28 cellular contexts compared by ENCODE assay signal in the genomic region with DNA sequence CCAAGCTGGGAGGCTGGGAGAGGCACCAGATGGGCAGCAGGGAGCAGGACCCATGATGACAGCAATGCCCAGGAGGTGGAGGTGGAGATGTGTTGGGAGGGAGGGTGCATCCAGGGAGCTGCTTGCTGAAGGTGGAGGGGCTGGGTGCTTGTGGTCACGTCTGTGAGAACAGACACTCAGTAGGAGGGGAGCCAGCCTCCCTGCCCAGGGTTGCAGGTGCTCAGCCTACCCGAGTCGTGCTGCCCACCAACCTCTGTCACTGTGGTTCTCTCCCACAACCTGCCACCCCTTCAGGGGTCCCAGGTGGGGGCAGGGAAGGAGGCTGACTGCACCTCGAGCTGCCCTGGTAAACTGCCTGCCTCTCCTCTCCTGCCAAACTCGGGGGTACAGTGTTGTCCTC. TPM values are rescaled to one million over a fixed set of nuclear protein-coding genes. Genes with fewer than 3 reads are reported as not detected.
DNase-seq lines count a peak whose midpoint lies in the region; ATAC-seq, FAIRE-seq and TF ChIP-seq lines count a peak whose summit lies in the region.
"Had no signal": no experiment of that assay in that cellular context is flagged by ENCODE, and none has a peak within 500 bp of the region (broad histone marks: within the 10 kb centered on the region; RNA-seq: fewer than 3 reads in every experiment).

No MANE protein-coding gene starts in this region.

- WGBS in upper lobe of left lung, 2 donors, result 59 to 64% methylated on average over 3 to 5 of the region's 5 CpGs

- no peak overlapping the region for H3K4me2 ChIP-seq in keratinocyte (ENCODE audit: control insufficient read depth, extremely low read depth, insufficient read depth, low read depth, low read length)

- H3K36me3 Mint-ChIP-seq in brain, result peaks cover 25% of the 10 kb centered on the region
- peaks cover 48% of the 10 kb centered on the region for H3K36me3 Mint-ChIP-seq in stimulated activated effector memory CD8-positive, alpha-beta T cell treated with anti-CD3 and anti-CD28 coated beads, Interleukin-12 subunit alpha, Interleukin-12 subunit beta, amount 100 ng/mL, for 72 hours

- no peak for TF ChIP-seq EP300 in upper lobe of left lung (IDR thresholded peaks at IDR 0.05)

- peaks cover 0 to 3% (median 0%) of the 10 kb centered on the region in 5 experiments for H3K9me3 Mint-ChIP-seq in brain
- H3K9me3 Mint-ChIP-seq in stimulated activated effector memory CD8-positive, alpha-beta T cell treated with anti-CD3 and anti-CD28 coated beads, Interleukin-12 subunit alpha, Interleukin-12 subunit beta, amount 100 ng/mL, for 72 hours, result no peaks in the 10 kb centered on the region
- H3K9me3 Mint-ChIP-seq: activated CD4-positive, alpha-beta T cell treated with anti-CD3 and anti-CD28 coated beads, Interleukin-2, amount 10 ng/mL, durations not matched to agents 24 days and 14 days; activated naive CD8-positive, alpha-beta T cell treated with anti-CD3 and anti-CD28 coated beads, Interleukin-2, amount 50 U/mL, for 24 hours; activated T-cell treated with anti-CD3 and anti-CD28 coated beads, Interleukin-2, amount 50 U/mL, for 4 hours had no signal

- H3K4me3 ChIP-seq in Jurkat, Clone E6-1 (ENCODE audit: low read length), result peak overlapping the region; percentile 5; the same call in 1 of the 2 replicates
- H3K4me3 ChIP-seq in keratinocyte (ENCODE audit: control insufficient read depth in 2 of 3, extremely low read depth in 1 of 3, insufficient read depth in 2 of 3, low read depth in 1 of 3, low read length in 3 of 3), result no peak overlapping the region
- H3K4me3 ChIP-seq in upper lobe of left lung, result no peak overlapping the region
- H3K4me3 ChIP-seq: gastrocnemius medialis, lung, prostate gland, tibial artery had no signal

- ATAC-seq in stimulated activated effector memory CD8-positive, alpha-beta T cell treated with anti-CD3 and anti-CD28 coated beads, Interleukin-12 subunit alpha, Interleukin-12 subunit beta, amount 100 ng/mL, for 72 hours, result no peak
- no peak for ATAC-seq in upper lobe of left lung (ENCODE audit: low FRiP score in 2 of 2)
- ATAC-seq: activated T-cell treated with anti-CD3 and anti-CD28 coated beads, Interleukin-2, amount 50 U/mL, for 4 hours; gastrocnemius medialis had no signal

- no peak for FAIRE-seq in keratinocyte (lab: Jason Lieb, UNC)
- FAIRE-seq: astrocyte, endometrium had no signal

- peaks cover 26% of the 10 kb centered on the region for H3K4me1 Mint-ChIP-seq in brain
- peaks cover 31% of the 10 kb centered on the region for H3K4me1 Mint-ChIP-seq in stimulated activated effector memory CD8-positive, alpha-beta T cell treated with anti-CD3 and anti-CD28 coated beads, Interleukin-12 subunit alpha, Interleukin-12 subunit beta, amount 100 ng/mL, for 72 hours

- H3K9ac ChIP-seq in keratinocyte (ENCODE audit: control insufficient read depth, extremely low read depth, insufficient read depth, low read length), result no peak overlapping the region

- no peaks in the 10 kb centered on the region for H3K9me3 ChIP-seq in keratinocyte (ENCODE audit: control insufficient read depth, low read depth, low read length)
- H3K9me3 ChIP-seq in upper lobe of left lung, result no peaks in the 10 kb centered on the region
- H3K9me3 ChIP-seq: gastrocnemius medialis, neutrophil, prostate gland, tibial artery had no signal

- H3K27me3 Mint-ChIP-seq in brain, result peaks cover 12% of the 10 kb centered on the region
- H3K27me3 Mint-ChIP-seq: activated CD4-positive, alpha-beta T cell treated with anti-CD3 and anti-CD28 coated beads, Interleukin-2, amount 10 ng/mL, durations not matched to agents 24 days and 14 days; activated naive CD8-positive, alpha-beta T cell treated with anti-CD3 and anti-CD28 coated beads, Interleukin-2, amount 50 U/mL, for 24 hours had no signal

- H3K36me3 ChIP-seq in keratinocyte (ENCODE audit: control insufficient read depth in 2 of 2, extremely low read depth in 1 of 2, insufficient read depth in 2 of 2, low read length in 2 of 2), result peaks cover 19 to 21% of the 10 kb centered on the region in 2 experiments
- peaks cover 0 to 13% (median 10%) of the 10 kb centered on the region in 4 donors for H3K36me3 ChIP-seq in upper lobe of left lung
- H3K36me3 ChIP-seq: prostate gland had no signal

- H3K27ac Mint-ChIP-seq in brain, result peak overlapping the region in 3 of 5 experiments; percentile 31 to 88 (median 51)
- H3K27ac Mint-ChIP-seq in stimulated activated effector memory CD8-positive, alpha-beta T cell treated with anti-CD3 and anti-CD28 coated beads, Interleukin-12 subunit alpha, Interleukin-12 subunit beta, amount 100 ng/mL, for 72 hours, result peak overlapping the region; percentile 78
- H3K27ac Mint-ChIP-seq: activated CD4-positive, alpha-beta T cell treated with anti-CD3 and anti-CD28 coated beads, Interleukin-2, amount 10 ng/mL, durations not matched to agents 24 days and 14 days; activated naive CD8-positive, alpha-beta T cell treated with anti-CD3 and anti-CD28 coated beads, Interleukin-2, amount 50 U/mL, for 24 hours had no signal

- H3K9me1 ChIP-seq in keratinocyte (ENCODE audit: control insufficient read depth, extremely low read depth, insufficient read depth, low read length), result peaks cover 2% of the 10 kb centered on the region

- H3K27ac ChIP-seq in keratinocyte (ENCODE audit: control insufficient read depth, insufficient read depth, low read length) (peak overlapping the region; percentile 72), upper lobe of left lung (peak overlapping the region in 1 of 4 donors; percentile 27)
- H3K27ac ChIP-seq: gastrocnemius medialis, neutrophil, tibial artery had no signal

- peaks cover 21% of the 10 kb centered on the region for H3K79me2 ChIP-seq in keratinocyte (ENCODE audit: control insufficient read depth, insufficient read depth, low read length)

- dilution Hi-C loops in keratinocyte (cut with MboI; ENCODE audit: extremely low pct_ligation_motif_present, low sequenced_read_pairs), result no loop called here

- no peak for TF ChIP-seq CTCF in brain (conservative IDR thresholded peaks at IDR 0.05)
- no peak for TF ChIP-seq CTCF in keratinocyte (optimal IDR thresholded peaks at IDR 0.05 in 1 of 3, IDR thresholded peaks at IDR 0.05 in 1 of 3, conservative IDR thresholded peaks at IDR 0.05 in 1 of 3; ENCODE audit: extremely low read depth in 1 of 3, insufficient read depth in 2 of 3, low read length in 3 of 3)
- no peak for TF ChIP-seq CTCF in GM10266 (IDR thresholded peaks at IDR 0.05; ENCODE audit: control insufficient read depth, insufficient read depth, low read depth, missing control alignments)
- TF ChIP-seq CTCF in upper lobe of left lung (IDR thresholded peaks at IDR 0.05), result no peak

- no peak overlapping the region for H2AFZ ChIP-seq in keratinocyte (ENCODE audit: control insufficient read depth, low read length)

- peak overlapping the region in 1 of 5 experiments; percentile 68 for H3K4me3 Mint-ChIP-seq in brain
- H3K4me3 Mint-ChIP-seq in stimulated activated effector memory CD8-positive, alpha-beta T cell treated with anti-CD3 and anti-CD28 coated beads, Interleukin-12 subunit alpha, Interleukin-12 subunit beta, amount 100 ng/mL, for 72 hours, result no peak overlapping the region
- H3K4me3 Mint-ChIP-seq: activated CD4-positive, alpha-beta T cell treated with anti-CD3 and anti-CD28 coated beads, Interleukin-2, amount 10 ng/mL, durations not matched to agents 24 days and 14 days; activated naive CD8-positive, alpha-beta T cell treated with anti-CD3 and anti-CD28 coated beads, Interleukin-2, amount 50 U/mL, for 24 hours; activated T-cell treated with anti-CD3 and anti-CD28 coated beads, Interleukin-2, amount 50 U/mL, for 4 hours had no signal

- H3K27me3 ChIP-seq in keratinocyte (ENCODE audit: control insufficient read depth, extremely low read depth, insufficient read depth, low read length), result no peaks in the 10 kb centered on the region
- H3K27me3 ChIP-seq in upper lobe of left lung, result no peaks in the 10 kb centered on the region
- H3K27me3 ChIP-seq: gastrocnemius medialis, neutrophil, tibial artery had no signal

- DNase-seq in Jurkat, Clone E6-1 (ENCODE audit: low read depth, low spot score), result peak; percentile 70
- no peak for DNase-seq in keratinocyte (ENCODE audit: low read depth, low spot score)
- no peak for DNase-seq in stimulated activated effector memory CD8-positive, alpha-beta T cell treated with anti-CD3 and anti-CD28 coated beads, Interleukin-12 subunit alpha, Interleukin-12 subunit beta, amount 100 ng/mL, for 72 hours (ENCODE audit: low spot score in 2 of 2)
- no peak for DNase-seq in hippocampal formation (lab: John Stamatoyannopoulos, UW)
- DNase-seq in GM10266 (ENCODE audit: extremely low spot score), result no peak
- DNase-seq in upper lobe of left lung, result no peak
- DNase-seq: activated CD4-positive, alpha-beta T cell treated with anti-CD3 and anti-CD28 coated beads, Interleukin-2, amount 10 ng/mL, durations not matched to agents 24 days and 14 days; activated gamma-delta T cell treated with Interleukin-2 at 50 U/mL for 16 hours; activated naive CD8-positive, alpha-beta T cell treated with anti-CD3 and anti-CD28 coated beads, Interleukin-2, amount 50 U/mL, for 24 hours; activated T-cell treated with anti-CD3 and anti-CD28 coated beads, Interleukin-2, amount 50 U/mL, for 4 hours; C1 segment of cervical spinal cord; dermis blood vessel endothelial cell; gastrocnemius medialis; HCEC 1CT; NCI-H446; NCI-H748 treated with DMSO at 0.1 percent for 48 hours; SIG-M5; stimulated activated CD4-positive, alpha-beta T cell treated with anti-CD3 and anti-CD28 coated beads, Interleukin-4, amount 100 ng/mL, for 1 hour; SW 1271; tibial artery had no signal

- no peak for TF ChIP-seq POLR2A in upper lobe of left lung (IDR thresholded peaks at IDR 0.05)

- H4K20me1 ChIP-seq in keratinocyte (ENCODE audit: control insufficient read depth, extremely low read depth, insufficient read depth, low read length), result no peaks in the 10 kb centered on the region

- H3K4me1 ChIP-seq in keratinocyte (ENCODE audit: control insufficient read depth, extremely low read depth, insufficient read depth, low read length), result peaks cover 62% of the 10 kb centered on the region
- peaks cover 18 to 47% (median 32%) of the 10 kb centered on the region in 4 donors for H3K4me1 ChIP-seq in upper lobe of left lung
- H3K4me1 ChIP-seq: prostate gland had no signal

RNA-seq across cellular contexts. Expression of a gene that starts 5.5 kb away (rescaled TPM):
- polyA plus RNA-seq in Jurkat, Clone E6-1 (2012; ENCODE audit: insufficient read depth, insufficient read length), result 434 TPM
- polyA plus RNA-seq in brain (ENCODE audit: insufficient read depth, low read depth, low replicate concordance), result 805 TPM
- 590 to 817 TPM (median 591 TPM) in 3 replicates for polyA plus RNA-seq in keratinocyte
- polyA plus RNA-seq in keratinocyte (2011; ENCODE audit: low read depth), result 124 TPM
- 440 and 697 TPM in 2 replicates for polyA plus RNA-seq in keratinocyte (2011; cell fraction: cytosol; rRNA removed)
- polyA plus RNA-seq in keratinocyte (2011; cell fraction: nucleus; rRNA removed), result 319 and 355 TPM in 2 replicates
- 463 and 515 TPM in 2 replicates for polyA plus RNA-seq in keratinocyte (2012; ENCODE audit: low replicate concordance)
- 146 to 217 TPM (median 180 TPM) in 3 replicates for polyA minus RNA-seq in keratinocyte
- polyA minus RNA-seq in keratinocyte (2011; cell fraction: cytosol; rRNA and poly(A)+ RNA removed), result 299 TPM
- 43.8 and 51.7 TPM in 2 replicates for polyA minus RNA-seq in keratinocyte (2011; cell fraction: nucleus; rRNA and poly(A)+ RNA removed)
- 100 to 1,000 TPM; 146 to 493 (median 309) TPM for total RNA-seq in upper lobe of left lung

RNA-seq across cellular contexts. Expression of a gene that starts 6.0 kb away (rescaled TPM):
- polyA plus RNA-seq in Jurkat, Clone E6-1 (2012; ENCODE audit: insufficient read depth, insufficient read length), result 483 TPM
- polyA plus RNA-seq in brain (ENCODE audit: insufficient read depth, low read depth, low replicate concordance), result 370 TPM
- 238 to 408 TPM (median 297 TPM) in 3 replicates for polyA plus RNA-seq in keratinocyte
- polyA plus RNA-seq in keratinocyte (2011; ENCODE audit: low read depth), result 46.0 TPM
- polyA plus RNA-seq in keratinocyte (2011; cell fraction: cytosol; rRNA removed), result 221 and 340 TPM in 2 replicates
- 140 and 145 TPM in 2 replicates for polyA plus RNA-seq in keratinocyte (2011; cell fraction: nucleus; rRNA removed)
- polyA plus RNA-seq in keratinocyte (2012; ENCODE audit: low replicate concordance), result 333 and 344 TPM in 2 replicates
- polyA minus RNA-seq in keratinocyte, result 54.1 to 102 TPM (median 58.6 TPM) in 3 replicates
- 173 TPM for polyA minus RNA-seq in keratinocyte (2011; cell fraction: cytosol; rRNA and poly(A)+ RNA removed)
- polyA minus RNA-seq in keratinocyte (2011; cell fraction: nucleus; rRNA and poly(A)+ RNA removed), result 23.8 and 26.3 TPM in 2 replicates
- 100 to 1,000 TPM; 110 to 215 (median 170) TPM for total RNA-seq in upper lobe of left lung

RNA-seq across cellular contexts. Expression of a gene that starts 16.6 kb away (rescaled TPM):
- polyA plus RNA-seq in Jurkat, Clone E6-1 (2012; ENCODE audit: insufficient read depth, insufficient read length), result 16.2 TPM
- polyA plus RNA-seq in brain (ENCODE audit: insufficient read depth, low read depth, low replicate concordance) (23.2 TPM), keratinocyte (2.9 to 5.3 TPM (median 3.7 TPM) in 3 replicates)
- 0.54 TPM for polyA plus RNA-seq in keratinocyte (2011; ENCODE audit: low read depth)
- polyA plus RNA-seq in keratinocyte (2011; cell fraction: cytosol; rRNA removed), result 0.83 and 2.4 TPM in 2 replicates
- polyA plus RNA-seq in keratinocyte (2011; cell fraction: nucleus; rRNA removed), result 12.0 and 18.8 TPM in 2 replicates
- 1.0 and 5.5 TPM in 2 replicates for polyA plus RNA-seq in keratinocyte (2012; ENCODE audit: low replicate concordance)
- 1.9 to 3.3 TPM (median 2.4 TPM) in 3 replicates for polyA minus RNA-seq in keratinocyte
- polyA minus RNA-seq in keratinocyte (2011; cell fraction: cytosol; rRNA and poly(A)+ RNA removed), result 2.9 TPM
- polyA minus RNA-seq in keratinocyte (2011; cell fraction: nucleus; rRNA and poly(A)+ RNA removed), result 2.1 and 3.0 TPM in 2 replicates
- 100 to 1,000 TPM in 1 of 6 donors, 10 to 100 TPM in 5; 12.6 to 138 (median 37.2) TPM for total RNA-seq in upper lobe of left lung

RNA-seq across cellular contexts. Expression of a gene that starts 18.0 kb away (rescaled TPM):
- polyA plus RNA-seq in Jurkat, Clone E6-1 (2012; ENCODE audit: insufficient read depth, insufficient read length), result 19.9 TPM
- 33.1 TPM for polyA plus RNA-seq in brain (ENCODE audit: insufficient read depth, low read depth, low replicate concordance)
- 20.8 to 33.9 TPM (median 25.9 TPM) in 3 replicates for polyA plus RNA-seq in keratinocyte
- polyA plus RNA-seq in keratinocyte (2011; ENCODE audit: low read depth), result 6.2 TPM
- polyA plus RNA-seq in keratinocyte (2011; cell fraction: cytosol; rRNA removed), result 13.5 and 32.9 TPM in 2 replicates
- 26.2 and 37.4 TPM in 2 replicates for polyA plus RNA-seq in keratinocyte (2011; cell fraction: nucleus; rRNA removed)
- 31.4 and 31.7 TPM in 2 replicates for polyA plus RNA-seq in keratinocyte (2012; ENCODE audit: low replicate concordance)
- 9.4 to 20.5 TPM (median 17.5 TPM) in 3 replicates for polyA minus RNA-seq in keratinocyte
- 58.5 TPM for polyA minus RNA-seq in keratinocyte (2011; cell fraction: cytosol; rRNA and poly(A)+ RNA removed)
- 18.3 and 22.3 TPM in 2 replicates for polyA minus RNA-seq in keratinocyte (2011; cell fraction: nucleus; rRNA and poly(A)+ RNA removed)
- total RNA-seq in upper lobe of left lung, result 100 to 1,000 TPM in 1 of 6 donors, 10 to 100 TPM in 5; 42.7 to 109 (median 80.6) TPM

RNA-seq across cellular contexts. Expression of a gene that starts 23.2 kb away (rescaled TPM):
- polyA plus RNA-seq in Jurkat, Clone E6-1 (2012; ENCODE audit: insufficient read depth, insufficient read length), result not detected
- polyA plus RNA-seq in brain (ENCODE audit: insufficient read depth, low read depth, low replicate concordance) (not detected), keratinocyte (0.17 to 0.29 TPM (median 0.19 TPM) in 3 replicates)
- polyA plus RNA-seq in keratinocyte (2011; ENCODE audit: low read depth), result not detected
- polyA plus RNA-seq in keratinocyte (2011; cell fraction: cytosol; rRNA removed), result 0.15 and 0.23 TPM in 2 replicates
- polyA plus RNA-seq in keratinocyte (2011; cell fraction: nucleus; rRNA removed), result not detected in 2 replicates
- polyA plus RNA-seq in keratinocyte (2012; ENCODE audit: low replicate concordance), result 0.28 TPM in 1 of 2 replicates, not detected in the other
- not detected in 3 replicates for polyA minus RNA-seq in keratinocyte
- polyA minus RNA-seq in keratinocyte (2011; cell fraction: cytosol; rRNA and poly(A)+ RNA removed), result not detected
- not detected in 2 replicates for polyA minus RNA-seq in keratinocyte (2011; cell fraction: nucleus; rRNA and poly(A)+ RNA removed)
- total RNA-seq in upper lobe of left lung, result 10 to 100 TPM in 1 of 6 donors, 1 to 10 TPM in 1, under 1 TPM in 2, not detected in 2; 0.51 to 62.9 (median 2.5) TPM
- total RNA-seq: activated CD4-positive, alpha-beta T cell treated with anti-CD3 and anti-CD28 coated beads, Interleukin-2, amount 10 ng/mL, durations not matched to agents 24 days and 14 days; activated CD8-positive, alpha-beta memory T cell treated with anti-CD3 and anti-CD28 coated beads for 36 hours; activated T-cell treated with anti-CD3 and anti-CD28 coated beads, Interleukin-2, amount 50 U/mL, for 4 hours; astrocyte; dermis blood vessel endothelial cell; G401; gastrocnemius medialis had no signal
